In the genomic region with DNA sequence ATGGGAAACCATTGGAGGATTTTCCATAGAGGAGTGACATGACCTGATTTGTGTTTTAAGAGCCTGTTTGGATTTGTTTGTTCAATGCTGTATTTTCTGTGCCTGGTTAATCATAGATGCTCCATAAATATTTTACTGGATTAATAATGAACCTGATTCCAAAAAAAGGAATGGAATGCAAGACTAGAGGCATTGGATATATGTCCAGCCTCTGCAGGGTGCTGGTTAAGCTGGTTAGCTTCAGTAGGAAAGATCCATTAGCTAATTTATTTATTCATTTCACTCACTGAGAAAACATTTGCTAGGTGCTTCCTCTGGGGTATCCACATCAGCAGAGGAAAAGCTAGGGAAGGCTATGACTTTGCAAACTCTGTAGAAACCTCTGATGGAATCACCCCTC, we compare ENCODE assay signal across 38 cellular contexts. TPM values are rescaled to one million over a fixed set of nuclear protein-coding genes. Genes with fewer than 3 reads are reported as not detected.
"Had no signal": no experiment of that assay in that cellular context is flagged by ENCODE, and none has a peak within 500 bp of the region (broad histone marks: within the 10 kb centered on the region; RNA-seq: fewer than 3 reads in every experiment).

No MANE protein-coding gene starts in this region.

- H3K27me3 Mint-ChIP-seq: activated CD4-positive, alpha-beta memory T cell treated with anti-CD3 and anti-CD28 coated beads, Interleukin-2, amount 10 ng/mL, durations not matched to agents 7 days and 5 days; activated CD4-positive, alpha-beta T cell treated with anti-CD3 and anti-CD28 coated beads, Interleukin-2, amount 10 ng/mL, durations not matched to agents 7 days and 5 days; activated CD8-positive, alpha-beta memory T cell treated with anti-CD3 and anti-CD28 coated beads, Interleukin-2, amount 10 ng/mL, durations not matched to agents 7 days and 5 days had no signal

- ATAC-seq: activated CD4-positive, alpha-beta T cell treated with anti-CD3 and anti-CD28 coated beads for 36 hours; activated CD4-positive, CD25-positive, alpha-beta regulatory T cell treated with anti-CD3 and anti-CD28 coated beads, Interleukin-2, amount 50 U/mL, for 24 hours; activated CD8-positive, alpha-beta memory T cell treated with anti-CD3 and anti-CD28 coated beads, Interleukin-2, amount 10 ng/mL, durations not matched to agents 7 days and 5 days; activated CD8-positive, alpha-beta T cell treated with anti-CD3 and anti-CD28 coated beads, Interleukin-2, amount 10 ng/mL, durations not matched to agents 7 days and 5 days; activated naive CD4-positive, alpha-beta T cell treated with anti-CD3 and anti-CD28 coated beads, Interleukin-2, amount 50 U/mL, for 72 hours; activated T-cell treated with anti-CD3 and anti-CD28 coated beads, Interleukin-2, amount 50 U/mL, for 4 hours; activated T-cell treated with anti-CD3 and anti-CD28 coated beads, Interleukin-2, amount 50 U/mL, for 72 hours; activated T-helper 17 cell treated with anti-CD3 and anti-CD28 coated beads, Interleukin-2, amount 50 U/mL, for 72 hours; WTC11 had no signal

- H3K36me3 ChIP-seq: adrenal gland, cardiac muscle cell, WERI-Rb-1 had no signal

- DNase-seq: activated CD4-positive, alpha-beta memory T cell treated with anti-CD3 and anti-CD28 coated beads, Interleukin-2, amount 10 ng/mL, durations not matched to agents 7 days and 5 days; activated CD4-positive, alpha-beta T cell treated with anti-CD3 and anti-CD28 coated beads for 1 hour; activated CD4-positive, alpha-beta T cell treated with anti-CD3 and anti-CD28 coated beads for 36 hours; activated CD4-positive, alpha-beta T cell treated with anti-CD3 and anti-CD28 coated beads for 48 hours; activated CD4-positive, alpha-beta T cell treated with anti-CD3 and anti-CD28 coated beads, Interleukin-2, amount 10 ng/mL, durations not matched to agents 7 days and 5 days; activated CD4-positive, alpha-beta T cell treated with anti-CD3 and anti-CD28 coated beads, Interleukin-2, amount 50 U/mL, for 48 hours; activated CD4-positive, CD25-positive, alpha-beta regulatory T cell; activated CD8-positive, alpha-beta memory T cell treated with anti-CD3 and anti-CD28 coated beads for 24 hours; activated CD8-positive, alpha-beta memory T cell treated with anti-CD3 and anti-CD28 coated beads, Interleukin-2, amount 10 ng/mL, durations not matched to agents 7 days and 5 days; activated CD8-positive, alpha-beta memory T cell treated with anti-CD3 and anti-CD28 coated beads, Interleukin-2, amount 50 U/mL, for 48 hours; activated CD8-positive, alpha-beta T cell treated with anti-CD3 and anti-CD28 coated beads, Interleukin-2, amount 10 ng/mL, durations not matched to agents 7 days and 5 days; activated effector memory CD4-positive, alpha-beta T cell treated with anti-CD3 and anti-CD28 coated beads, Interleukin-2, amount 50 U/mL, for 16 hours; activated gamma-delta T cell treated with Interleukin-2 at 50 U/mL for 16 hours; activated naive CD4-positive, alpha-beta T cell; activated naive CD4-positive, alpha-beta T cell treated with anti-CD3 and anti-CD28 coated beads for 36 hours; activated naive CD4-positive, alpha-beta T cell treated with anti-CD3 and anti-CD28 coated beads, Interleukin-2, amount 50 U/mL, for 16 hours; activated naive CD8-positive, alpha-beta T cell treated with anti-CD3 and anti-CD28 coated beads for 36 hours; activated T-cell treated with anti-CD3 and anti-CD28 coated beads, Interleukin-2, amount 50 U/mL, for 1 hour; activated T-cell treated with anti-CD3 and anti-CD28 coated beads, Interleukin-2, amount 50 U/mL, for 4 hours; activated T-cell treated with anti-CD3 and anti-CD28 coated beads, Interleukin-2, amount 50 U/mL, for 72 hours; adrenal gland; amniotic stem cell; aorta; caudate nucleus; SW 1271; T-helper 1 cell; T-helper 2 cell; T-helper 9 cell; WERI-Rb-1 had no signal

- H3K4me3 ChIP-seq: adrenal gland, cardiac muscle cell had no signal

- H3K36me3 Mint-ChIP-seq: activated CD8-positive, alpha-beta memory T cell treated with anti-CD3 and anti-CD28 coated beads, Interleukin-2, amount 10 ng/mL, durations not matched to agents 7 days and 5 days; activated naive CD8-positive, alpha-beta T cell treated with anti-CD3 and anti-CD28 coated beads for 36 hours; brain had no signal

- H3K27me3 ChIP-seq: adrenal gland, cardiac muscle cell had no signal

- H3K4me1 ChIP-seq: adrenal gland had no signal

- H3K27ac Mint-ChIP-seq: activated CD4-positive, alpha-beta memory T cell treated with anti-CD3 and anti-CD28 coated beads, Interleukin-2, amount 10 ng/mL, durations not matched to agents 7 days and 5 days; activated CD4-positive, alpha-beta T cell treated with anti-CD3 and anti-CD28 coated beads for 36 hours; activated CD4-positive, alpha-beta T cell treated with anti-CD3 and anti-CD28 coated beads, Interleukin-2, amount 10 ng/mL, durations not matched to agents 7 days and 5 days; activated CD8-positive, alpha-beta memory T cell treated with anti-CD3 and anti-CD28 coated beads, Interleukin-2, amount 10 ng/mL, durations not matched to agents 7 days and 5 days; activated CD8-positive, alpha-beta T cell treated with anti-CD3 and anti-CD28 coated beads, Interleukin-2, amount 10 ng/mL, durations not matched to agents 7 days and 5 days; activated naive CD4-positive, alpha-beta T cell treated with anti-CD3 and anti-CD28 coated beads for 36 hours; activated naive CD4-positive, alpha-beta T cell treated with anti-CD3 and anti-CD28 coated beads, Interleukin-2, amount 50 U/mL, for 72 hours; activated naive CD8-positive, alpha-beta T cell treated with anti-CD3 and anti-CD28 coated beads for 36 hours; activated T-cell treated with anti-CD3 and anti-CD28 coated beads, Interleukin-2, amount 50 U/mL, for 72 hours; activated T-helper 1 cell treated with anti-CD3 and anti-CD28 coated beads, Interleukin-12 subunit alpha, Interleukin-12 subunit beta, Interleukin-2, Interleukin-4 antibody, amounts not matched to agents 30 ng/mL and 10 ng/mL and 1 ng/mL, durations not matched to agents 14 hours and 24 hours and 36 hours; activated T-helper 17 cell treated with anti-CD3 and anti-CD28 coated beads, Interleukin-2, amount 50 U/mL, for 72 hours; brain; T-helper 1 cell treated with Interleukin-12 subunit alpha and Interleukin-12 subunit beta and Interleukin-4 antibody, amounts not matched to agents 30 μg/mL and 1 μg/mL, for 36 hours; T-helper 2 cell treated with Interferon-gamma antibody and Interleukin-4, amounts not matched to agents 5 μg/mL and 100 μg/mL, for 36 hours; WTC11 had no signal

- H3K27ac ChIP-seq: adrenal gland, cardiac muscle cell, WERI-Rb-1 had no signal

- H3K9me3 ChIP-seq: adrenal gland had no signal

- H3K4me3 Mint-ChIP-seq: activated CD4-positive, alpha-beta memory T cell treated with anti-CD3 and anti-CD28 coated beads, Interleukin-2, amount 10 ng/mL, durations not matched to agents 7 days and 5 days; activated CD4-positive, alpha-beta T cell treated with anti-CD3 and anti-CD28 coated beads for 36 hours; activated CD4-positive, alpha-beta T cell treated with anti-CD3 and anti-CD28 coated beads, Interleukin-2, amount 10 ng/mL, durations not matched to agents 7 days and 5 days; activated CD8-positive, alpha-beta memory T cell treated with anti-CD3 and anti-CD28 coated beads, Interleukin-2, amount 10 ng/mL, durations not matched to agents 7 days and 5 days; activated CD8-positive, alpha-beta T cell treated with anti-CD3 and anti-CD28 coated beads, Interleukin-2, amount 10 ng/mL, durations not matched to agents 7 days and 5 days; activated naive CD4-positive, alpha-beta T cell treated with anti-CD3 and anti-CD28 coated beads for 36 hours; activated naive CD8-positive, alpha-beta T cell treated with anti-CD3 and anti-CD28 coated beads for 36 hours; activated T-cell treated with anti-CD3 and anti-CD28 coated beads, Interleukin-2, amount 50 U/mL, for 4 hours; activated T-cell treated with anti-CD3 and anti-CD28 coated beads, Interleukin-2, amount 50 U/mL, for 72 hours; activated T-helper 1 cell treated with anti-CD3 and anti-CD28 coated beads, Interleukin-12 subunit alpha, Interleukin-12 subunit beta, Interleukin-2, Interleukin-4 antibody, amounts not matched to agents 30 ng/mL and 10 ng/mL and 1 ng/mL, durations not matched to agents 14 hours and 24 hours and 36 hours; activated T-helper 17 cell treated with anti-CD3 and anti-CD28 coated beads, Interleukin-2, amount 50 U/mL, for 72 hours; brain; T-helper 1 cell treated with Interleukin-12 subunit alpha and Interleukin-12 subunit beta and Interleukin-4 antibody, amounts not matched to agents 30 μg/mL and 1 μg/mL, for 36 hours; T-helper 2 cell treated with Interferon-gamma antibody and Interleukin-4, amounts not matched to agents 5 μg/mL and 100 μg/mL, for 36 hours; WTC11 had no signal

- H3K4me1 Mint-ChIP-seq: activated CD4-positive, alpha-beta memory T cell treated with anti-CD3 and anti-CD28 coated beads, Interleukin-2, amount 10 ng/mL, durations not matched to agents 7 days and 5 days; activated CD4-positive, alpha-beta T cell treated with anti-CD3 and anti-CD28 coated beads for 36 hours; activated CD4-positive, alpha-beta T cell treated with anti-CD3 and anti-CD28 coated beads, Interleukin-2, amount 10 ng/mL, durations not matched to agents 7 days and 5 days; activated CD8-positive, alpha-beta memory T cell treated with anti-CD3 and anti-CD28 coated beads, Interleukin-2, amount 10 ng/mL, durations not matched to agents 7 days and 5 days; activated naive CD8-positive, alpha-beta T cell treated with anti-CD3 and anti-CD28 coated beads for 36 hours; activated T-helper 17 cell treated with anti-CD3 and anti-CD28 coated beads, Interleukin-2, amount 50 U/mL, for 72 hours; brain had no signal

- H3K9me3 Mint-ChIP-seq: activated CD4-positive, alpha-beta memory T cell treated with anti-CD3 and anti-CD28 coated beads, Interleukin-2, amount 10 ng/mL, durations not matched to agents 7 days and 5 days; activated CD4-positive, alpha-beta T cell treated with anti-CD3 and anti-CD28 coated beads, Interleukin-2, amount 10 ng/mL, durations not matched to agents 7 days and 5 days; T-helper 2 cell treated with Interferon-gamma antibody and Interleukin-4, amounts not matched to agents 5 μg/mL and 100 μg/mL, for 36 hours had no signal

RNA-seq across cellular contexts. Expression of gene SHISA9, which starts 57.7 kb away (rescaled TPM):
- total RNA-seq: activated CD8-positive, alpha-beta T cell treated with anti-CD3 and anti-CD28 coated beads, Interleukin-2, amount 10 ng/mL, durations not matched to agents 7 days and 5 days; activated naive CD4-positive, alpha-beta T cell treated with anti-CD3 and anti-CD28 coated beads for 36 hours; activated naive CD8-positive, alpha-beta T cell treated with anti-CD3 and anti-CD28 coated beads for 36 hours had no signal
- polyA plus RNA-seq: cardiac muscle cell had no signal
